In genomic region chr12:106323537-106323936, GRCh38 we compare ENCODE assay signal across 32 cellular contexts.
"Had no signal": no experiment of that assay in that cellular context is flagged by ENCODE, and none has a peak within 500 bp of the region (broad histone marks: within the 10 kb centered on the region; RNA-seq: fewer than 3 reads in every experiment).

No MANE protein-coding gene starts in this region.

- H3K27ac Mint-ChIP-seq: activated B cell treated with CpG ODN at 0.5 μM for 24 hours; activated CD8-positive, alpha-beta T cell treated with anti-CD3 and anti-CD28 coated beads for 36 hours; activated naive CD4-positive, alpha-beta T cell treated with anti-CD3 and anti-CD28 coated beads for 36 hours; activated naive CD4-positive, alpha-beta T cell treated with anti-CD3 and anti-CD28 coated beads, Interleukin-2, amount 50 U/mL, for 24 hours; activated naive CD8-positive, alpha-beta T cell treated with anti-CD3 and anti-CD28 coated beads for 36 hours; activated naive CD8-positive, alpha-beta T cell treated with anti-CD3 and anti-CD28 coated beads, Interleukin-2, amount 50 U/mL, for 24 hours; activated T-helper 17 cell treated with anti-CD3 and anti-CD28 coated beads, Interleukin-2, amount 50 U/mL, for 72 hours; effector memory CD8-positive, alpha-beta T cell had no signal

- ATAC-seq: activated CD4-positive, CD25-positive, alpha-beta regulatory T cell treated with anti-CD3 and anti-CD28 coated beads, Interleukin-2, amount 50 U/mL, for 24 hours; activated CD8-positive, alpha-beta T cell treated with anti-CD3 and anti-CD28 coated beads for 36 hours; activated naive CD8-positive, alpha-beta T cell treated with anti-CD3 and anti-CD28 coated beads, Interleukin-2, amount 50 U/mL, for 24 hours; activated T-cell treated with anti-CD3 and anti-CD28 coated beads, Interleukin-2, amount 50 U/mL, for 4 hours; activated T-helper 17 cell treated with anti-CD3 and anti-CD28 coated beads, Interleukin-2, amount 50 U/mL, for 72 hours; body of pancreas; effector memory CD8-positive, alpha-beta T cell had no signal

- FAIRE-seq: colon, endothelial cell of umbilical vein had no signal

- H3K4me3 ChIP-seq: adrenal gland, body of pancreas, esophagus squamous epithelium had no signal

- DNase-seq: activated B cell treated with CpG ODN at 0.5 μM for 24 hours; activated CD4-positive, alpha-beta T cell treated with anti-CD3 and anti-CD28 coated beads for 48 hours; activated CD4-positive, alpha-beta T cell treated with anti-CD3 and anti-CD28 coated beads, Interleukin-2, amount 50 U/mL, for 1 hour; activated CD4-positive, alpha-beta T cell treated with anti-CD3 and anti-CD28 coated beads, Interleukin-2, amount 50 U/mL, for 48 hours; activated CD8-positive, alpha-beta memory T cell treated with anti-CD3 and anti-CD28 coated beads for 24 hours; activated CD8-positive, alpha-beta T cell treated with anti-CD3 and anti-CD28 coated beads for 36 hours; activated effector memory CD4-positive, alpha-beta T cell treated with Interleukin-2 at 50 U/mL for 16 hours; activated gamma-delta T cell treated with Interleukin-2 at 50 U/mL for 16 hours; activated naive CD4-positive, alpha-beta T cell treated with anti-CD3 and anti-CD28 coated beads for 36 hours; activated naive CD8-positive, alpha-beta T cell treated with anti-CD3 and anti-CD28 coated beads for 36 hours; activated naive CD8-positive, alpha-beta T cell treated with anti-CD3 and anti-CD28 coated beads, Interleukin-2, amount 50 U/mL, for 24 hours; activated T-cell treated with anti-CD3 and anti-CD28 coated beads, Interleukin-2, amount 50 U/mL, for 4 hours; adrenal gland; amygdala; aorta; body of pancreas; caudate nucleus; cortex of kidney; dermis blood vessel endothelial cell; effector CD4-positive, alpha-beta T cell; effector memory CD8-positive, alpha-beta T cell; esophagus squamous epithelium; foreskin melanocyte; glutamatergic neuron; T-helper 2 cell had no signal

- H3K9me3 Mint-ChIP-seq: activated B cell treated with CpG ODN at 0.5 μM for 24 hours; activated CD8-positive, alpha-beta T cell treated with anti-CD3 and anti-CD28 coated beads for 36 hours; activated naive CD4-positive, alpha-beta T cell treated with anti-CD3 and anti-CD28 coated beads for 36 hours; activated naive CD4-positive, alpha-beta T cell treated with anti-CD3 and anti-CD28 coated beads, Interleukin-2, amount 50 U/mL, for 24 hours; activated naive CD8-positive, alpha-beta T cell treated with anti-CD3 and anti-CD28 coated beads for 36 hours; activated naive CD8-positive, alpha-beta T cell treated with anti-CD3 and anti-CD28 coated beads, Interleukin-2, amount 50 U/mL, for 24 hours; activated T-cell treated with anti-CD3 and anti-CD28 coated beads, Interleukin-2, amount 50 U/mL, for 4 hours; activated T-helper 17 cell treated with anti-CD3 and anti-CD28 coated beads, Interleukin-2, amount 50 U/mL, for 72 hours; effector memory CD8-positive, alpha-beta T cell had no signal

- H3K27me3 Mint-ChIP-seq: activated B cell treated with CpG ODN at 0.5 μM for 24 hours; activated CD8-positive, alpha-beta T cell treated with anti-CD3 and anti-CD28 coated beads for 36 hours; activated naive CD4-positive, alpha-beta T cell treated with anti-CD3 and anti-CD28 coated beads, Interleukin-2, amount 50 U/mL, for 24 hours; activated naive CD8-positive, alpha-beta T cell treated with anti-CD3 and anti-CD28 coated beads for 36 hours; activated naive CD8-positive, alpha-beta T cell treated with anti-CD3 and anti-CD28 coated beads, Interleukin-2, amount 50 U/mL, for 24 hours; activated T-helper 17 cell treated with anti-CD3 and anti-CD28 coated beads, Interleukin-2, amount 50 U/mL, for 72 hours; effector memory CD8-positive, alpha-beta T cell had no signal

- H3K9me3 ChIP-seq: adrenal gland, body of pancreas, esophagus squamous epithelium had no signal

- H3K4me1 ChIP-seq: body of pancreas, esophagus squamous epithelium had no signal

- H3K4me1 Mint-ChIP-seq: activated B cell treated with CpG ODN at 0.5 μM for 24 hours; activated naive CD8-positive, alpha-beta T cell treated with anti-CD3 and anti-CD28 coated beads, Interleukin-2, amount 50 U/mL, for 24 hours had no signal

- H3K27me3 ChIP-seq: adrenal gland, body of pancreas, esophagus squamous epithelium had no signal

- H3K27ac ChIP-seq: adrenal gland, body of pancreas, epithelial cell of prostate, esophagus squamous epithelium, VCaP had no signal

- H3K4me3 Mint-ChIP-seq: activated B cell treated with CpG ODN at 0.5 μM for 24 hours; activated CD8-positive, alpha-beta T cell treated with anti-CD3 and anti-CD28 coated beads for 36 hours; activated naive CD4-positive, alpha-beta T cell treated with anti-CD3 and anti-CD28 coated beads for 36 hours; activated naive CD4-positive, alpha-beta T cell treated with anti-CD3 and anti-CD28 coated beads, Interleukin-2, amount 50 U/mL, for 24 hours; activated naive CD8-positive, alpha-beta T cell treated with anti-CD3 and anti-CD28 coated beads for 36 hours; activated naive CD8-positive, alpha-beta T cell treated with anti-CD3 and anti-CD28 coated beads, Interleukin-2, amount 50 U/mL, for 24 hours; activated T-cell treated with anti-CD3 and anti-CD28 coated beads, Interleukin-2, amount 50 U/mL, for 4 hours; activated T-helper 17 cell treated with anti-CD3 and anti-CD28 coated beads, Interleukin-2, amount 50 U/mL, for 72 hours; effector memory CD8-positive, alpha-beta T cell had no signal
